Comparison of ENCODE assay signal across 4 cellular contexts in genomic region chr6:95649451-95649850, GRCh38.
"Had no signal": no experiment of that assay in that cellular context is flagged by ENCODE, and none has a peak within 500 bp of the region (broad histone marks: within the 10 kb centered on the region; RNA-seq: fewer than 3 reads in every experiment).

No MANE protein-coding gene starts in this region.

- H3K27me3 Mint-ChIP-seq: IgD-negative memory B cell had no signal

- H3K36me3 Mint-ChIP-seq: IgD-negative memory B cell had no signal

- H3K4me3 Mint-ChIP-seq: IgD-negative memory B cell had no signal

- H3K27ac Mint-ChIP-seq: IgD-negative memory B cell had no signal

- H3K4me1 Mint-ChIP-seq: IgD-negative memory B cell had no signal

- DNase-seq: GOT3, H7, HCEC 1CT had no signal
